8 cellular contexts compared by ENCODE assay signal in genomic region chr5:140565024-140565779, GRCh38. TPM values are rescaled to one million over a fixed set of nuclear protein-coding genes. Genes with fewer than 3 reads are reported as not detected.
DNase-seq lines count a peak whose midpoint lies in the region; ATAC-seq and TF ChIP-seq lines count a peak whose summit lies in the region.

No MANE protein-coding gene starts in this region.

- CTCF ChIA-PET in T-cell (lab: Charles Lee), result interaction anchor here in 1 of 2 donors (0.6 to 1.2 kb wide), 4 partner anchors 20 to 146 kb away, joined by 3 to 4 read pairs (median 3); no protein-coding TSS in a partner anchor

- H3K36me3 ChIP-seq in cardiac muscle cell (peaks cover 4% of the 10 kb centered on the region), skeletal muscle satellite cell (ENCODE audit: insufficient read depth, low read length) (peaks cover 28% of the 10 kb centered on the region)

- peaks cover 29% of the 10 kb centered on the region for H3K36me3 Mint-ChIP-seq in T-cell

- POLR2A ChIA-PET in T-cell (lab: Charles Lee), result interaction anchor here (0.6 to 2.3 kb wide), 5 partner anchors 17 to 62 kb away, joined by 3 to 11 read pairs (median 4); partner anchors contain the start of gene EIF4EBP3 (in 1 of the 2)

- H3K4me1 ChIP-seq in cardiac muscle cell (ENCODE audit: low read depth) (peaks cover 14% of the 10 kb centered on the region), foreskin keratinocyte (peaks cover 8% of the 10 kb centered on the region), skeletal muscle satellite cell (ENCODE audit: control insufficient read depth, insufficient read depth, low read length) (peaks cover 18% of the 10 kb centered on the region)

- peak overlapping the region; percentile 90 to 98 (median 94) for H3K4me3 Mint-ChIP-seq in T-cell

- H3K9ac ChIP-seq in skeletal muscle satellite cell (ENCODE audit: low read depth, low read length), result peak overlapping the region; percentile 95

- H3K27ac Mint-ChIP-seq in T-cell, result peak overlapping the region; percentile 96 to 99

- H3K27me3 ChIP-seq in cardiac muscle cell (no peaks in the 10 kb centered on the region), foreskin keratinocyte (no peaks in the 10 kb centered on the region), skeletal muscle satellite cell (ENCODE audit: control insufficient read depth, insufficient read depth, low read length) (no peaks in the 10 kb centered on the region)

- TF ChIP-seq CTCF in cardiac muscle cell (IDR thresholded peaks at IDR 0.05; ENCODE audit: low read depth, low read length), result no peak
- TF ChIP-seq CTCF in foreskin keratinocyte (conservative IDR thresholded peaks at IDR 0.05), result no peak

- DNase-seq in cardiac muscle cell (ENCODE audit: low read depth in 1 of 2, low spot score in 1 of 2) (peak in 1 of 2 donors; percentile 15), left cardiac atrium (no peak), T-cell (no peak), foreskin keratinocyte (peak in 1 of 2 donors; percentile 31), NCI-H1694 (lab: John Stamatoyannopoulos, UW) (no peak), hepatic stellate cell (ENCODE audit: low spot score) (no peak)

- H3K27me3 Mint-ChIP-seq in T-cell, result no peaks in the 10 kb centered on the region

- H3K9me3 Mint-ChIP-seq in T-cell, result no peaks in the 10 kb centered on the region

- H3K4me1 Mint-ChIP-seq in T-cell, result peaks cover 67 to 79% (median 74%) of the 10 kb centered on the region in 3 donors

- H3K4me3 ChIP-seq in cardiac muscle cell (peak overlapping the region; percentile 50), skeletal muscle satellite cell (ENCODE audit: low read length) (peak overlapping the region; percentile 94)

- H3K9me3 ChIP-seq in cardiac muscle cell (ENCODE audit: low read depth) (no peaks in the 10 kb centered on the region), skeletal muscle satellite cell (replicated peaks; ENCODE audit: low read length) (no peaks in the 10 kb centered on the region)

- ATAC-seq in left cardiac atrium, result no peak
- ATAC-seq in T-cell (replicated peaks in 1 of 4), result peak in 1 of 4 experiments; percentile 1
- no peak for ATAC-seq in foreskin keratinocyte
- ATAC-seq in GM18907 (IDR thresholded peaks at IDR 0.05; ENCODE audit: unreplicated experiment), result no peak

- peak overlapping the region; percentile 88 for H3K4me2 ChIP-seq in skeletal muscle satellite cell (ENCODE audit: low read length)

- H3K27ac ChIP-seq in cardiac muscle cell (peak overlapping the region; percentile 85), foreskin keratinocyte (peak overlapping the region; percentile 49)

- intact Hi-C loops in left cardiac atrium (cut with DNase I), result loop anchor here (5.0 to 10.0 kb wide), 2 partner anchors 67 to 80 kb away; partner anchors contain the start of genes CD14 (in 1 of the 2), IK (in 1 of the 2) and NDUFA2 (in 1 of the 2)

RNA-seq across cellular contexts. Expression of gene SLC35A4, which starts 0.6 kb away (rescaled TPM):
- total RNA-seq in cardiac muscle cell (29.5 and 32.3 TPM in 2 replicates), left cardiac atrium (10 to 100 TPM; 70.3 to 79.3 TPM), T-cell (10 to 100 TPM; 47.7 to 75.2 (median 72.4) TPM), foreskin keratinocyte (36.3 and 36.4 TPM in 2 replicates)
- polyA plus RNA-seq in cardiac muscle cell (67.9 and 80.7 TPM in 2 replicates), foreskin keratinocyte (45.7 and 46.3 TPM in 2 replicates)
- total RNA-seq in skeletal muscle satellite cell (2012; rRNA removed), result 15.7 and 19.7 TPM in 2 replicates

RNA-seq across cellular contexts. Expression of gene APBB3, which starts 0.8 kb away (rescaled TPM):
- 34.2 and 45.4 TPM in 2 replicates for total RNA-seq in cardiac muscle cell
- polyA plus RNA-seq in cardiac muscle cell, result 61.8 and 66.2 TPM in 2 replicates
- 10 to 100 TPM; 11.4 to 14.3 TPM for total RNA-seq in left cardiac atrium
- total RNA-seq in T-cell, result 10 to 100 TPM; 53.9 to 70.5 (median 64.1) TPM
- 4.1 and 4.4 TPM in 2 replicates for total RNA-seq in foreskin keratinocyte
- 4.5 and 5.0 TPM in 2 replicates for polyA plus RNA-seq in foreskin keratinocyte
- total RNA-seq in skeletal muscle satellite cell (2012; rRNA removed), result 9.9 and 16.4 TPM in 2 replicates

RNA-seq across cellular contexts. Expression of gene SRA1, which starts 7.9 kb away (rescaled TPM):
- total RNA-seq in cardiac muscle cell (22.8 and 43.9 TPM in 2 replicates), left cardiac atrium (10 to 100 TPM; 24.9 to 37.4 TPM), T-cell (10 to 100 TPM; 26.8 to 30.5 (median 28.4) TPM), foreskin keratinocyte (44.0 and 49.1 TPM in 2 replicates)
- polyA plus RNA-seq in cardiac muscle cell (51.5 and 80.6 TPM in 2 replicates), foreskin keratinocyte (66.2 and 74.5 TPM in 2 replicates)
- total RNA-seq in skeletal muscle satellite cell (2012; rRNA removed), result 45.6 and 46.3 TPM in 2 replicates

RNA-seq across cellular contexts. Expression of gene EIF4EBP3, which starts 17.7 kb away (rescaled TPM):
- total RNA-seq in cardiac muscle cell, result 3.1 and 5.3 TPM in 2 replicates
- polyA plus RNA-seq in cardiac muscle cell, result 6.6 and 24.8 TPM in 2 replicates
- 10 to 100 TPM in 1 of 2 donors, 1 to 10 TPM in 1; 8.8 to 11.5 TPM for total RNA-seq in left cardiac atrium
- total RNA-seq in T-cell, result 10 to 100 TPM; 10.6 to 23.6 (median 20.4) TPM
- 2.5 and 4.4 TPM in 2 replicates for total RNA-seq in foreskin keratinocyte
- polyA plus RNA-seq in foreskin keratinocyte, result 10.4 and 11.6 TPM in 2 replicates
- total RNA-seq in skeletal muscle satellite cell (2012; rRNA removed), result 2.0 TPM in 1 of 2 replicates, not detected in the other
